In the genomic region with DNA sequence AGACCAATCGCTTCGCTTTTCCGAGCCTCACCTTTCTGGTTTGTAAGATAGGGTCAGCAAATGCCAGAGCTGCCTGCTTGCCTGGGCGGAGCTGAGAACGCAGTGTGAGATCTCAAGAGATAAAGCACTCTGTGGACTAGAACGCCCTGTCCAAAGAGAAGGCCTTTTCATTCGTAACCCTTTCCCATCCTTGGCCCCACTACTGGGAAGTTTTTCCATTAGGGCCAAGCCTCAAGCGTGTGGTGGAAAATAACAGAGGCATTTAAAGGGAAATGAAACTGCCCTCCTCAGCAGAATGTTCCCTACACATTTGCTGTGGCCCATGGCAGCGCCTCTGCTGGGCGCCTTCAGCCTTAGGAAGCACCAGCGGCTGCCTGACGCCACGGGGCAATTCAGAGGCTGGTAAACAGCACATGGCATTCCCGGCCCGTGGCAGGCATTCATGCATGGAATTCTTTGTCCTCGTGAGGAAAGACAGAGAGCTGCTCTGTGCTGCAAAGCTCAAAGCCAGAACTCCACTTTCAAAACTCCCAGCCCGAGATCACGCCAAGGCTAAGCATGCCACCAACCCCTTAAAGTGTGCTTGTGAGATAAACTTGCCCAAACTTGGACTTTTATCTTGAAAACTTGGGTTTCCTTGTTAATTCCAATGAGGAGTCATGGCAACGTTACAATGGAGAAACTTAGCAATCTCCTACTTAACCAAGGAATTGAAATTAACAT, we compare ENCODE assay signal across 8 cellular contexts. TPM values are rescaled to one million over a fixed set of nuclear protein-coding genes. Genes with fewer than 3 reads are reported as not detected.
DNase-seq lines count a peak whose midpoint lies in the region; ATAC-seq and TF ChIP-seq lines count a peak whose summit lies in the region.

No MANE protein-coding gene starts in this region.

- TF ChIP-seq POLR2A in breast epithelium (IDR thresholded peaks at IDR 0.05), result no peak
- peak in 1 of 2 donors; percentile 31 for TF ChIP-seq POLR2A in gastrocnemius medialis (IDR thresholded peaks at IDR 0.05)

- H3K9me3 ChIP-seq in breast epithelium, result no peaks in the 10 kb centered on the region
- no peaks in the 10 kb centered on the region for H3K9me3 ChIP-seq in gastrocnemius medialis

- ATAC-seq in gastrocnemius medialis (peak; percentile 89 to 95), GM18511 (IDR thresholded peaks at IDR 0.05; ENCODE audit: unreplicated experiment) (no peak), HG03280 (IDR thresholded peaks at IDR 0.05; ENCODE audit: unreplicated experiment) (no peak)

- H3K4me3 ChIP-seq in breast epithelium, result peak overlapping the region; percentile 8 to 50 (median 22)
- peak overlapping the region; percentile 3 to 54 (median 28) for H3K4me3 ChIP-seq in gastrocnemius medialis

- peak overlapping the region; percentile 85 to 87 for H3K27ac ChIP-seq in breast epithelium
- peak overlapping the region; percentile 70 to 87 (median 83) for H3K27ac ChIP-seq in gastrocnemius medialis

- H3K27me3 ChIP-seq in breast epithelium, result no peaks in the 10 kb centered on the region
- H3K27me3 ChIP-seq in gastrocnemius medialis, result no peaks in the 10 kb centered on the region

- in situ Hi-C loops in gastrocnemius medialis (cut with MboI; ENCODE audit: low sequenced_read_pairs in 4 of 4), result no loop called here

- H3K4me1 ChIP-seq in breast epithelium (peaks cover 3 to 11% of the 10 kb centered on the region in 2 donors), gastrocnemius medialis (peaks cover 25 to 32% of the 10 kb centered on the region in 2 donors)

- peak; percentile 54 for DNase-seq in NCI-H748 (lab: John Stamatoyannopoulos, UW; ENCODE audit: unreplicated experiment)
- DNase-seq in NCI-H748 treated with DMSO at 0.1 percent for 48 hours (lab: John Stamatoyannopoulos, UW), result no peak
- peak; percentile 74 for DNase-seq in NCI-H510A treated with DMSO at 0.1 percent for 48 hours (lab: John Stamatoyannopoulos, UW)
- peak; percentile 85 to 88 for DNase-seq in breast epithelium (ENCODE audit: low spot score in 2 of 2)
- peak; percentile 83 for DNase-seq in iPS-NIHi7 (ENCODE audit: extremely low spot score)
- peak; percentile 86 to 87 for DNase-seq in gastrocnemius medialis

- peak; percentile 29 to 68 (median 44) for TF ChIP-seq CTCF in breast epithelium (IDR thresholded peaks at IDR 0.05)
- peak; percentile 33 to 70 (median 43) for TF ChIP-seq CTCF in gastrocnemius medialis (IDR thresholded peaks at IDR 0.05 in 4 of 5, conservative IDR thresholded peaks at IDR 0.05 in 1 of 5)

- H3K36me3 ChIP-seq in breast epithelium (no peaks in the 10 kb centered on the region), gastrocnemius medialis (no peaks in the 10 kb centered on the region)

- intact Hi-C loops in breast epithelium (cut with DNase I; ENCODE audit: low total_unique reads) (no loop called here), gastrocnemius medialis (cut with DNase I; ENCODE audit: low total_unique reads) (no loop called here)

RNA-seq across cellular contexts. Expression of gene AHNAK, which starts 38.1 kb away (rescaled TPM):
- total RNA-seq in breast epithelium (1,000 to 10,000 TPM in 2 of 3 donors, 100 to 1,000 TPM in 1; 636 to 1,393 (median 1,040) TPM), gastrocnemius medialis (1,000 to 10,000 TPM in 1 of 4 donors, 100 to 1,000 TPM in 3; 374 to 1,261 (median 571) TPM)

Comparison
In these comparisons a context has a peak if more than half of its experiments do, and no peak if none do; other contexts are left out.
1. ATAC-seq: peak in gastrocnemius medialis (2 of 2); none in GM18511 (single experiment) and HG03280 (single experiment).